In the genomic region with DNA sequence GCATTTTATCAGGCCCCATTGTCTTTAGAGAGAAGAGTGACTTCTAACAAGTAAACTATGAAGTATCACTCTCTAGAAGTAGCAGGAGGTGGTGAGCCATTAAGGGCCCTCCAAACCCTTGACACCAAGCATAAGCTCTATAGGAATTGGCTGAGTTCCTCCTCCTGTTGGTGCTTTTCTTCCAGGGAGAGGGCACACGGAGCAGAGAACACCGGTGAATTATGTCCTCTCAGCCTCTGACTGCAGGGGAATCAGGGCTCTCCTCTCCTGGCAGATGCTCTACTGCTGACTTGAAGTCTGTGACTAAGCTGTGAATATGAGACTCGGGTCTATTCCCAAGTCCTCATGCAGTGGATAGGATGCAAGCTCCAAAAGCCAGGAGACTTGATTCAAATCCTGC, we compare ENCODE assay signal across 11 cellular contexts. TPM values are rescaled to one million over a fixed set of nuclear protein-coding genes. Genes with fewer than 3 reads are reported as not detected.
A peak's percentile ranks its signal among the peaks of the same experiment; 100 is the strongest.
DNase-seq lines count a peak whose midpoint lies in the region; ATAC-seq and TF ChIP-seq lines count a peak whose summit lies in the region.
"Had no signal": no experiment of that assay in that cellular context is flagged by ENCODE, and none has a peak within 500 bp of the region (broad histone marks: within the 10 kb centered on the region; RNA-seq: fewer than 3 reads in every experiment).

No MANE protein-coding gene starts in this region.

- intact Hi-C loops in left ventricle myocardium inferior (cut with micrococcal nuclease) = no loop called here
- intact Hi-C loops in Right ventricle myocardium inferior (cut with DNase I) = no loop called here
- intact Hi-C loops in vagina (cut with DNase I) = no loop called here

- peak overlapping the region; percentile 94 for H3K27ac ChIP-seq in left ventricle myocardium inferior (replicated peaks)
- peak overlapping the region; percentile 81 for H3K27ac ChIP-seq in hepatocyte
- peak overlapping the region; percentile 80 for H3K27ac ChIP-seq in vagina

- no peaks in the 10 kb centered on the region for H3K36me3 ChIP-seq in left ventricle myocardium inferior
- no peaks in the 10 kb centered on the region for H3K36me3 ChIP-seq in adipocyte (ENCODE audit: control insufficient read depth, insufficient read depth, low read length, severe bottlenecking)
- no peaks in the 10 kb centered on the region for H3K36me3 ChIP-seq in hepatocyte (replicated peaks; ENCODE audit: insufficient read depth, low read depth)
- H3K36me3 ChIP-seq in vagina = no peaks in the 10 kb centered on the region

- peak overlapping the region; percentile 30 for H3K9ac ChIP-seq in adipocyte (ENCODE audit: low read length)

- TF ChIP-seq POLR2A in vagina (IDR thresholded peaks at IDR 0.05) = no peak

- H3K27me3 ChIP-seq in left ventricle myocardium inferior (ENCODE audit: low read depth) = no peaks in the 10 kb centered on the region
- no peaks in the 10 kb centered on the region for H3K27me3 ChIP-seq in adipocyte (replicated peaks; ENCODE audit: control insufficient read depth, insufficient read depth, low read length)
- no peaks in the 10 kb centered on the region for H3K27me3 ChIP-seq in hepatocyte
- no peaks in the 10 kb centered on the region for H3K27me3 ChIP-seq in vagina

- peaks cover 88% of the 10 kb centered on the region for H3K4me1 ChIP-seq in left ventricle myocardium inferior
- H3K4me1 ChIP-seq in adipocyte (ENCODE audit: control insufficient read depth, insufficient read depth, low read length) = peaks cover 73% of the 10 kb centered on the region
- H3K4me1 ChIP-seq in hepatocyte (ENCODE audit: insufficient read depth) = peaks cover 55% of the 10 kb centered on the region
- H3K4me1 ChIP-seq in vagina = peaks cover 98% of the 10 kb centered on the region

- no peaks in the 10 kb centered on the region for H3K9me2 ChIP-seq in hepatocyte (replicated peaks; ENCODE audit: insufficient read depth)

- H3K9me3 ChIP-seq in left ventricle myocardium inferior (replicated peaks) (no peaks in the 10 kb centered on the region), adipocyte (ENCODE audit: control insufficient read depth, low read length) (no peaks in the 10 kb centered on the region), hepatocyte (ENCODE audit: low read depth) (no peaks in the 10 kb centered on the region), vagina (no peaks in the 10 kb centered on the region)

- H2AFZ ChIP-seq in hepatocyte = no peak overlapping the region

- no peak for ATAC-seq in Right ventricle myocardium inferior
- no peak for ATAC-seq in HG03097 (IDR thresholded peaks at IDR 0.05; ENCODE audit: low FRiP score, unreplicated experiment)
- ATAC-seq: stimulated activated effector memory CD8-positive, alpha-beta T cell treated with anti-CD3 and anti-CD28 coated beads, Interleukin-12 subunit alpha, Interleukin-12 subunit beta, amount 100 ng/mL, for 72 hours had no signal

- H3K79me2 ChIP-seq in hepatocyte = peaks cover 38% of the 10 kb centered on the region

- DNase-seq in left ventricle myocardium inferior (no peak), Right ventricle myocardium inferior (ENCODE audit: missing footprints) (no peak), adipocyte (ENCODE audit: low read depth) (peak; percentile 48), hepatocyte (ENCODE audit: low spot score) (no peak), vagina (ENCODE audit: extremely low spot score in 2 of 2) (no peak), NCI-H748 (lab: John Stamatoyannopoulos, UW; ENCODE audit: unreplicated experiment) (no peak), GM19238 (ENCODE audit: insufficient read length, low spot score) (no peak)
- DNase-seq: activated effector memory CD4-positive, alpha-beta T cell treated with Interleukin-2 at 50 U/mL for 16 hours; occipital lobe had no signal

- H4K20me1 ChIP-seq in hepatocyte (ENCODE audit: insufficient read depth, poor library complexity, severe bottlenecking) = no peaks in the 10 kb centered on the region

- TF ChIP-seq CTCF in left ventricle myocardium inferior (IDR thresholded peaks at IDR 0.05; ENCODE audit: borderline replicate concordance) (no peak), hepatocyte (IDR thresholded peaks at IDR 0.05; ENCODE audit: poor library complexity) (no peak), vagina (IDR thresholded peaks at IDR 0.05) (no peak)

- no peak overlapping the region for H3K4me2 ChIP-seq in hepatocyte

- WGBS in hepatocyte (ENCODE audit: low lambda C conversion rate, missing lambda C conversion rate) = 53% methylated on average over 3 of the region's 3 CpGs

- H3K4me3 ChIP-seq in left ventricle myocardium inferior = no peak overlapping the region
- no peak overlapping the region for H3K4me3 ChIP-seq in adipocyte (ENCODE audit: low read length)
- no peak overlapping the region for H3K4me3 ChIP-seq in hepatocyte
- no peak overlapping the region for H3K4me3 ChIP-seq in vagina

RNA-seq across cellular contexts. Expression of gene CHD9, which starts 32.3 kb away (rescaled TPM):
- 38.9 TPM for total RNA-seq in left ventricle myocardium inferior
- total RNA-seq in Right ventricle myocardium inferior = 37.6 TPM
- total RNA-seq in hepatocyte = 68.2 and 89.4 TPM in 2 replicates
- polyA plus RNA-seq in hepatocyte = 54.9 and 72.6 TPM in 2 replicates
- 77.6 TPM for total RNA-seq in vagina

RNA-seq across cellular contexts. Expression of gene CHD9NB, which starts 34.4 kb away (rescaled TPM):
- total RNA-seq in left ventricle myocardium inferior (0.77 TPM), Right ventricle myocardium inferior (1.4 TPM), hepatocyte (0.64 and 2.3 TPM in 2 replicates), vagina (not detected)
- 0.81 and 1.4 TPM in 2 replicates for polyA plus RNA-seq in hepatocyte
